ENCODE assay signal across 3 cellular contexts in the genomic region with DNA sequence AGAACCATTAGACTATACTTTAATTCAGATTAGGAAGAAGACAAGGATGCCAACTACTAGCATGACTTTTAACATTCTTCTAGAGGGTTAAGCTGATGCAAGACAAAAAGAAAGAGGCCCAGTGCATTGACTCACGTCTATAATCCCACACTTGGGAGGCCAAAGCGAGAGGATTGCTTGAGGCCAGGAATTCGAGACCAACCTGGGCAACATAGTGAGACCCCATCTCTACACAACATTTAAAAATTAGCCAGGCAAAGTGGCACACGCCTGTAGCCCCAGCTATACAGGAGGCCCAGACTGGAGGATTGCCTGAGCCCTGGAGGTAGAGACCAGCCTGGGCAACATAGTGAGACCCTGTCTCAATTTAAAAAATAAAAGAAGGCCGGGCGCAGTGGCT.
A peak's percentile ranks its signal among the peaks of the same experiment; 100 is the strongest.
TF ChIP-seq lines count a peak whose summit lies in the region.

No MANE protein-coding gene starts in this region.

TF ChIP-seq in HEK293, 187 proteins besides CTCF, POLR2A, EP300 and RAD21:
- TF ChIP-seq ZNF121 (tag by site-specific recombination; IDR thresholded peaks at IDR 0.05) (peak; percentile 86), ZNF24 (tag by site-specific recombination; IDR thresholded peaks at IDR 0.05) (no peak)
TF ChIP-seq in HEK293: peak in this region for 1.

TF ChIP-seq in WTC11, 78 proteins besides CTCF, POLR2A, EP300 and RAD21:
- TF ChIP-seq, protein P1, sequence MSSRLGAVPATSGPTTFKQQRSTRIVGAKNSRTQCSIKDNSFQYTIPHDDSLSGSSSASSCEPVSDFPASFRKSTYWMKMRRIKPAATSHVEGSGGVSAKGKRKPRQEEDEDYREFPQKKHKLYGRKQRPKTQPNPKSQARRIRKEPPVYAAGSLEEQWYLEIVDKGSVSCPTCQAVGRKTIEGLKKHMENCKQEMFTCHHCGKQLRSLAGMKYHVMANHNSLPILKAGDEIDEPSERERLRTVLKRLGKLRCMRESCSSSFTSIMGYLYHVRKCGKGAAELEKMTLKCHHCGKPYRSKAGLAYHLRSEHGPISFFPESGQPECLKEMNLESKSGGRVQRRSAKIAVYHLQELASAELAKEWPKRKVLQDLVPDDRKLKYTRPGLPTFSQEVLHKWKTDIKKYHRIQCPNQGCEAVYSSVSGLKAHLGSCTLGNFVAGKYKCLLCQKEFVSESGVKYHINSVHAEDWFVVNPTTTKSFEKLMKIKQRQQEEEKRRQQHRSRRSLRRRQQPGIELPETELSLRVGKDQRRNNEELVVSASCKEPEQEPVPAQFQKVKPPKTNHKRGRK (CRISPR knock-in tag; IDR thresholded peaks at IDR 0.05; ENCODE audit: borderline replicate concordance) = no peak
- peak; percentile 46; the same call in 1 of the 2 replicates for TF ChIP-seq ZNF121 (CRISPR knock-in tag; IDR thresholded peaks at IDR 0.05)
- no peak for TF ChIP-seq EMX1 (CRISPR knock-in tag; IDR thresholded peaks at IDR 0.05)
- TF ChIP-seq, protein P2, sequence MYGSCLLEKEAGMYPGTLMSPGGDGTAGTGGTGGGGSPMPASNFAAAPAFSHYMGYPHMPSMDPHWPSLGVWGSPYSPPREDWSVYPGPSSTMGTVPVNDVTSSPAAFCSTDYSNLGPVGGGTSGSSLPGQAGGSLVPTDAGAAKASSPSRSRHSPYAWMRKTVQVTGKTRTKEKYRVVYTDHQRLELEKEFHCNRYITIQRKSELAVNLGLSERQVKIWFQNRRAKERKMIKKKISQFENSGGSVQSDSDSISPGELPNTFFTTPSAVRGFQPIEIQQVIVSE (CRISPR knock-in tag; IDR thresholded peaks at IDR 0.05; ENCODE audit: borderline replicate concordance) = no peak
- no peak for TF ChIP-seq FOXJ3 (CRISPR knock-in tag; IDR thresholded peaks at IDR 0.05; ENCODE audit: borderline replicate concordance)

TF ChIP-seq in K562, 482 proteins besides CTCF, POLR2A, EP300 and RAD21:
- TF ChIP-seq, protein P3, sequence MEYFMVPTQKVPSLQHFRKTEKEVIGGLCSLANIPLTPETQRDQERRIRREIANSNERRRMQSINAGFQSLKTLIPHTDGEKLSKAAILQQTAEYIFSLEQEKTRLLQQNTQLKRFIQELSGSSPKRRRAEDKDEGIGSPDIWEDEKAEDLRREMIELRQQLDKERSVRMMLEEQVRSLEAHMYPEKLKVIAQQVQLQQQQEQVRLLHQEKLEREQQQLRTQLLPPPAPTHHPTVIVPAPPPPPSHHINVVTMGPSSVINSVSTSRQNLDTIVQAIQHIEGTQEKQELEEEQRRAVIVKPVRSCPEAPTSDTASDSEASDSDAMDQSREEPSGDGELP (CRISPR knock-in tag; IDR thresholded peaks at IDR 0.05; ENCODE audit: borderline replicate concordance) = no peak
- TF ChIP-seq, protein P4, sequence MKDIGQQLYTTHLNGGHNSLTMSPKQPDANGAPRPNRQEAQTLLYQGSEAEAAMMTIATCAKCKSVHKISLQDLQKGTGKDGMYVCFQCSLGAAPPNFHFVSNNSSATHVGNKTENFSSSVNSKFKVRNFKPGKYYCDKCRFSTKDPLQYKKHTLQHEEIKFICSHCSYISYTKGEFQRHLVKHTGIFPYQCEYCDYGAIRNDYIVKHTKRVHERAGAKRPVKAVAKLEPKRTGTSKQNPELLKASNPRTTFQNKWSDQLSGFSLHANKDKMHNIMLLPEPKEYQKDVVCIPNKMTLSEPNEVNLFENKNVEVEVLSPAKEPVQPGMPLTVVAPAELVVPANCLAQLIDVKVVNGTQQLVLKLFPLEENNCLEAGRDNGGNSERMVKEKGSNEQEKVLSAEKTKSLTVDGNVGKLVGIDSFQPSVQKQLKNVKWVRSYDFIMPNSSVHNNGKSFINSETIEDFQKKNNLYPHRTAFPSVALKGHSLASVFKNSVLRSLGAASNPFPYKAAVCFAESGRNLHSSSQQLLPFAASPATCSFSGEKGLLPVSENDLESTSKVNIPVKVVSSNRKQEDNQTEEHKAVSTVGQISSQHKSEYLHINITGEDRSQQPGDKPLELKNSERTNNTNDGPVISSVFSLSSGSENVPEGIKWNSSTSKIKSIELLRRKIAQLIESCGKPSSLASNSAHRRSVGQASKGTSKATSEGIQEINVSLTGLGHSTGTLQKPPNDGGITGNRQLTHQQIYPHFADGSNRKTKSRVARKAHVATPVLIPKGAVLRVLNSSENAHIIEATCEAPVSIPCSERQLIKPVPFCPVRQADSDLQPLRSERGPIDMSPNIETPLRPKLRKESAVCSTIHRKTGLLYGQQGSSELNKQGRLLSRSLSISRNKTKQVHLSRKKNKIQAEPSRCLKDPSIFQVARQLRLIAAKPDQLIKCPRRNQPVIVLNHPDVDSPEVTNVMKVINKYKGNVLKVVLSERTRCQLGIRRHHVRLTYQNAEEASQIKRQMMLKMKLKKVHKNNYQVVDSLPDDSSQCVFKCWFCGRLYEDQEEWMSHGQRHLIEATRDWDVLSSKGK (CRISPR knock-in tag; IDR thresholded peaks at IDR 0.05) = no peak
- TF ChIP-seq ZFP30 (CRISPR knock-in tag; IDR thresholded peaks at IDR 0.05; ENCODE audit: borderline replicate concordance) (no peak), ZNF121 (CRISPR knock-in tag; conservative IDR thresholded peaks at IDR 0.05) (peak; percentile 59; the same call in 1 of the 2 replicates)
